Comparison of ENCODE assay signal across 7 cellular contexts in the genomic region with DNA sequence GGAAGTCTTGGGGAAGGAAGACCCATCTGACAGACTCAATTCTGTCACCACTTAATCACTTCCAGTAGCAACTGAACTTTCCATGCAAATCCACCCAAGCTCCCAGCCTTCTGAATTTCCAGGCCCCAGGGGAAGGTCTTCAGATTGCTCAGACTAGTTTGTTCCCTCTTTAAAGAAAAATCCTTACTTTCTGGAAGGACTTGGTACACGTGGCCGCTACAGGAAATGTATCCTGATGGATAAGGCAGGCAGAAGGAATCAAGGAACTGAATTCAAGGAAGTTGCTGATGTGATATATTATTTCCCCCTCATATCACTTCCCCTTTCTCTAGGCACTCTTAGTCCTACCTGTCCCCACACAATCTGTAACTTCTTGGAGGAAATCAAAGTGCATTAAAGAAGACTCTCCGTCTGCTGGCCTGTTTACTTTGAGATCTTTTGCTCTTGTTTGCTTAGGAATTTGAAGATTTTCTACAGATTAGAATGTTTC. TPM values are rescaled to one million over a fixed set of nuclear protein-coding genes. Genes with fewer than 3 reads are reported as not detected.
DNase-seq lines count a peak whose midpoint lies in the region; ATAC-seq and TF ChIP-seq lines count a peak whose summit lies in the region.

No MANE protein-coding gene starts in this region.

- peaks cover 29% of the 10 kb centered on the region for H3K36me3 Mint-ChIP-seq in WTC11
- peaks cover 33 to 43% of the 10 kb centered on the region in 2 donors for H3K36me3 Mint-ChIP-seq in stimulated activated naive B cell treated with anti-CD40 and anti-IgM and Interleukin-4, amounts not matched to agents 10 μg/mL and 1 μg/mL and 100 μg/mL, for 72 hours
- peaks cover 5% of the 10 kb centered on the region for H3K36me3 Mint-ChIP-seq in glutamatergic neuron (ENCODE audit: unreplicated experiment)

- H3K36me3 ChIP-seq in HUES64 (ENCODE audit: insufficient read depth, low read length) (peaks cover 33% of the 10 kb centered on the region), left ventricle myocardium inferior (peaks cover 37% of the 10 kb centered on the region)

- intact Hi-C loops in left ventricle myocardium inferior (cut with micrococcal nuclease): no loop called here

- H3K27me3 ChIP-seq in HUES64 (ENCODE audit: insufficient read depth, low read length) (no peaks in the 10 kb centered on the region), left ventricle myocardium inferior (ENCODE audit: low read depth) (no peaks in the 10 kb centered on the region)

- CTCF ChIA-PET in WTC11 (lab: Charles Lee): interaction anchor here (0.6 to 1.3 kb wide), 5 partner anchors 9 to 146 kb away, joined by 3 to 4 read pairs (median 3); no protein-coding TSS in a partner anchor

- H3K4me3 ChIP-seq in HUES64 (ENCODE audit: low read length): no peak overlapping the region
- no peak overlapping the region for H3K4me3 ChIP-seq in left ventricle myocardium inferior

- H3K27ac ChIP-seq in HUES64 (ENCODE audit: low read depth, low read length) (peak overlapping the region; percentile 29; the same call in 1 of the 2 replicates), left ventricle myocardium inferior (replicated peaks) (peak overlapping the region; percentile 100)

- H3K4me3 Mint-ChIP-seq in WTC11 (no peak overlapping the region), glutamatergic neuron (ENCODE audit: unreplicated experiment) (no peak overlapping the region)
- no peak overlapping the region for H3K4me3 Mint-ChIP-seq in stimulated activated naive B cell treated with anti-CD40 and anti-IgM and Interleukin-4, amounts not matched to agents 10 μg/mL and 1 μg/mL and 100 μg/mL, for 72 hours

- H3K9me3 Mint-ChIP-seq in WTC11 (no peaks in the 10 kb centered on the region), glutamatergic neuron (ENCODE audit: unreplicated experiment) (no peaks in the 10 kb centered on the region)
- no peaks in the 10 kb centered on the region for H3K9me3 Mint-ChIP-seq in stimulated activated naive B cell treated with anti-CD40 and anti-IgM and Interleukin-4, amounts not matched to agents 10 μg/mL and 1 μg/mL and 100 μg/mL, for 72 hours

- WGBS in HUES64: 25% methylated on average over 2 of the region's 3 CpGs

- no peaks in the 10 kb centered on the region for H3K27me3 Mint-ChIP-seq in WTC11 (ENCODE audit: low read depth)
- no peaks in the 10 kb centered on the region for H3K27me3 Mint-ChIP-seq in stimulated activated naive B cell treated with anti-CD40 and anti-IgM and Interleukin-4, amounts not matched to agents 10 μg/mL and 1 μg/mL and 100 μg/mL, for 72 hours
- peaks cover 5% of the 10 kb centered on the region for H3K27me3 Mint-ChIP-seq in glutamatergic neuron (ENCODE audit: unreplicated experiment)

- peak overlapping the region; percentile 38; the same call in 1 of the 2 replicates for H3K9ac ChIP-seq in HUES64 (ENCODE audit: low read depth, low read length)

- no peak for ATAC-seq in WTC11
- peak; percentile 38 to 41 for ATAC-seq in stimulated activated naive B cell treated with anti-CD40 and anti-IgM and Interleukin-4, amounts not matched to agents 10 μg/mL and 1 μg/mL and 100 μg/mL, for 72 hours (replicated peaks)
- no peak for ATAC-seq in HG03196 (IDR thresholded peaks at IDR 0.05; ENCODE audit: unreplicated experiment)

- H3K9me3 ChIP-seq in HUES64 (ENCODE audit: insufficient read depth, low read depth, low read length) (no peaks in the 10 kb centered on the region), left ventricle myocardium inferior (replicated peaks) (no peaks in the 10 kb centered on the region)

- TF ChIP-seq CTCF in WTC11 (IDR thresholded peaks at IDR 0.05) (no peak), left ventricle myocardium inferior (IDR thresholded peaks at IDR 0.05; ENCODE audit: borderline replicate concordance) (no peak), glutamatergic neuron (IDR thresholded peaks at IDR 0.05; ENCODE audit: partially characterized antibody, unreplicated experiment) (no peak)

- peaks cover 12% of the 10 kb centered on the region for H3K4me1 ChIP-seq in HUES64 (ENCODE audit: insufficient read depth, low read length)
- H3K4me1 ChIP-seq in left ventricle myocardium inferior: peaks cover 70% of the 10 kb centered on the region

- H3K27ac Mint-ChIP-seq in WTC11 (peak overlapping the region; percentile 97), glutamatergic neuron (ENCODE audit: unreplicated experiment) (no peak overlapping the region)
- H3K27ac Mint-ChIP-seq in stimulated activated naive B cell treated with anti-CD40 and anti-IgM and Interleukin-4, amounts not matched to agents 10 μg/mL and 1 μg/mL and 100 μg/mL, for 72 hours: peak overlapping the region; percentile 75

- POLR2A ChIA-PET in WTC11 (lab: Charles Lee): interaction anchor here (1.1 to 1.9 kb wide), 3 partner anchors 11 to 106 kb away, joined by 3 to 4 read pairs (median 4); partner anchors contain the start of gene PSMA6

- DNase-seq in WTC11 (ENCODE audit: low spot score): no peak
- no peak for DNase-seq in left ventricle myocardium inferior
- no peak for DNase-seq in stimulated activated naive B cell treated with anti-CD40 and anti-IgM and Interleukin-4, amounts not matched to agents 10 μg/mL and 1 μg/mL and 100 μg/mL, for 72 hours
- no peak for DNase-seq in glutamatergic neuron
- DNase-seq in NCI-H2107 (lab: John Stamatoyannopoulos, UW): no peak

- H3K4me1 Mint-ChIP-seq in WTC11: peaks cover 47% of the 10 kb centered on the region
- peaks cover 37 to 76% of the 10 kb centered on the region in 2 donors for H3K4me1 Mint-ChIP-seq in stimulated activated naive B cell treated with anti-CD40 and anti-IgM and Interleukin-4, amounts not matched to agents 10 μg/mL and 1 μg/mL and 100 μg/mL, for 72 hours
- H3K4me1 Mint-ChIP-seq in glutamatergic neuron (ENCODE audit: low read depth, unreplicated experiment): no peaks in the 10 kb centered on the region

TF ChIP-seq in WTC11, 78 proteins besides CTCF, POLR2A, EP300 and RAD21:
- TF ChIP-seq ZNF512 (CRISPR knock-in tag; IDR thresholded peaks at IDR 0.05; ENCODE audit: borderline replicate concordance): no peak
- no peak for TF ChIP-seq NR1H2 (CRISPR knock-in tag; IDR thresholded peaks at IDR 0.05)
- no peak for TF ChIP-seq ZNF263 (CRISPR knock-in tag; IDR thresholded peaks at IDR 0.05; ENCODE audit: low read depth)
- no peak for TF ChIP-seq ZNF416 (CRISPR knock-in tag; IDR thresholded peaks at IDR 0.05)
- TF ChIP-seq USF1 (CRISPR knock-in tag; IDR thresholded peaks at IDR 0.05): no peak
- TF ChIP-seq TCF7 (CRISPR knock-in tag; IDR thresholded peaks at IDR 0.05; ENCODE audit: low read depth): no peak
- TF ChIP-seq MXD4 (CRISPR knock-in tag; IDR thresholded peaks at IDR 0.05; ENCODE audit: borderline replicate concordance): no peak
- TF ChIP-seq PRDM15 (CRISPR knock-in tag; IDR thresholded peaks at IDR 0.05): no peak

RNA-seq across cellular contexts. Expression of gene NFKBIA, which starts 6.4 kb away (rescaled TPM):
- polyA plus RNA-seq in HUES64 (2013, experiment 1 of 2): 28.7 TPM
- 25.9 TPM for polyA plus RNA-seq in HUES64 (2013, experiment 2 of 2)
- 29.3 to 32.1 TPM (median 31.3 TPM) in 3 replicates for total RNA-seq in WTC11 (2021)
- 78.0 TPM for total RNA-seq in left ventricle myocardium inferior
- 20.1 TPM for total RNA-seq in glutamatergic neuron (ENCODE audit: unreplicated experiment)

Comparison
In these comparisons a context has a peak if more than half of its experiments do, and no peak if none do; other contexts are left out.
1. ATAC-seq: peak in stimulated activated naive B cell treated with anti-CD40 and anti-IgM and Interleukin-4, amounts not matched to agents 10 μg/mL and 1 μg/mL and 100 μg/mL, for 72 hours (2 of 2); none in WTC11 (single experiment) and HG03196 (single experiment).